Comparison of ENCODE assay signal across 25 cellular contexts in genomic region chr12:110352401-110352800, GRCh38.
"Had no signal": no experiment of that assay in that cellular context is flagged by ENCODE, and none has a peak within 500 bp of the region (broad histone marks: within the 10 kb centered on the region; RNA-seq: fewer than 3 reads in every experiment).

No MANE protein-coding gene starts in this region.

- H3K4me3 ChIP-seq: Peyer's patch, SJSA1 had no signal

- H3K4me3 Mint-ChIP-seq: activated CD4-positive, alpha-beta memory T cell treated with anti-CD3 and anti-CD28 coated beads, Interleukin-2, amount 10 ng/mL, durations not matched to agents 7 days and 5 days; activated CD4-positive, alpha-beta T cell treated with anti-CD3 and anti-CD28 coated beads for 36 hours; activated naive CD4-positive, alpha-beta T cell treated with anti-CD3 and anti-CD28 coated beads, Interleukin-2, amount 50 U/mL, for 24 hours; T-cell had no signal

- H3K9me3 ChIP-seq: Peyer's patch, SJSA1 had no signal

- H3K9me3 Mint-ChIP-seq: activated CD4-positive, alpha-beta memory T cell treated with anti-CD3 and anti-CD28 coated beads, Interleukin-2, amount 10 ng/mL, durations not matched to agents 7 days and 5 days; activated naive CD4-positive, alpha-beta T cell treated with anti-CD3 and anti-CD28 coated beads, Interleukin-2, amount 50 U/mL, for 24 hours; T-cell had no signal

- H3K27ac ChIP-seq: Peyer's patch, RWPE1, SJSA1, VCaP had no signal

- H3K27ac Mint-ChIP-seq: activated CD4-positive, alpha-beta memory T cell treated with anti-CD3 and anti-CD28 coated beads, Interleukin-2, amount 10 ng/mL, durations not matched to agents 7 days and 5 days; activated CD4-positive, alpha-beta T cell treated with anti-CD3 and anti-CD28 coated beads for 36 hours; T-cell had no signal

- DNase-seq: activated CD4-positive, alpha-beta memory T cell treated with anti-CD3 and anti-CD28 coated beads, Interleukin-2, amount 10 ng/mL, durations not matched to agents 7 days and 5 days; activated CD4-positive, alpha-beta T cell treated with anti-CD3 and anti-CD28 coated beads for 36 hours; activated CD4-positive, alpha-beta T cell treated with anti-CD3 and anti-CD28 coated beads, Interleukin-2, amount 50 U/mL, for 1 hour; activated naive CD4-positive, alpha-beta T cell; activated T-cell treated with anti-CD3 and anti-CD28 coated beads for 4 hours; aorta; cerebellar nuclear complex; Karpas-422; MM.1S; NCI-H1105 treated with DMSO at 0.1 percent for 48 hours; NCI-H1436 treated with DMSO at 0.1 percent for 48 hours; NCI-H1930; NCI-H2171; NCI-H2227 treated with DMSO at 0.1 percent for 48 hours; NCI-H446 treated with DMSO at 0.1 percent for 48 hours; NCI-H524 treated with DMSO at 0.1 percent for 48 hours; NCI-H748 treated with DMSO at 0.1 percent for 48 hours; NK-92 treated with Interleukin-12 subunit alpha and Interleukin-12 subunit beta, amount 100 ng/mL, for 24 hours; SHP77; T-cell had no signal

- ATAC-seq: activated CD4-positive, alpha-beta T cell treated with anti-CD3 and anti-CD28 coated beads for 36 hours; T-cell had no signal

- H3K27me3 Mint-ChIP-seq: activated CD4-positive, alpha-beta memory T cell treated with anti-CD3 and anti-CD28 coated beads, Interleukin-2, amount 10 ng/mL, durations not matched to agents 7 days and 5 days; activated CD4-positive, alpha-beta T cell treated with anti-CD3 and anti-CD28 coated beads for 36 hours; activated naive CD4-positive, alpha-beta T cell treated with anti-CD3 and anti-CD28 coated beads, Interleukin-2, amount 50 U/mL, for 24 hours; T-cell had no signal
